7 cellular contexts compared by ENCODE assay signal in the genomic region with DNA sequence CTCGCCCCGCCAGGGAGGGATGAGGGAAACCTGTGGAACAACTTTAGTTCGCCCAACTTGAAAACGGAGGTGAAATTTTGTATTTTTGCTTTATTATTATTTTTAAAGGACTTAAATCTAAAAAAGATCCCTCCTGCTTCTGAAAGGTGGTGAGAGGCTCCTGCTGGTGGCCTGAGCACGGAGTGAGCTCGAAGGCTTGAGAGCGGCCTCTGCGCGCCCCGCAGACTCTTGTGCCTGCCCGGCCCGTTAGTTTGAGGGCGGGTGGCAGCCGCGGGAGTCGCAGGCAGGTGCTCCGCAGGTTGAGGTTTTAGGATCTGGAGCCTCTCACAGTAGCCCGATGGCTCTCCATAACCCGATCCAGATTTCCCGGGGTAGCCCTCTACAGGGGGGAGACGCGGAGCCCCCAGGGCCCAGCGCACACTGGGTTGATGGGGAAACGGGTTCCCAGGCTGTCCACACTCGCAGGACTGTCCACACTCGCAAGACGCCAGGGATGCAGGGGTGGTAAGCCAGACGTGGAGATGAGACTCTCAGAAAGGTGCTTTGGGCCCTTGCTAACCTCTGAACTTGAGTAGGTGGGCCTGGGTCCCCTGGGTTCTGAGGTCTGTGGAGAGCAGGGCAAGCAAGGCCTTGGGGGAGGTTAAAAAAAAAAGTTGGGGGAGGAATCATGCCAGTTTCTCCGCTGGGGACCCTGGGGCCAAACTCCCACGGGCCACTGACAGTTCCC. TPM values are rescaled to one million over a fixed set of nuclear protein-coding genes. Genes with fewer than 3 reads are reported as not detected.
A peak's percentile ranks its signal among the peaks of the same experiment; 100 is the strongest.
DNase-seq lines count a peak whose midpoint lies in the region; ATAC-seq and FAIRE-seq lines count a peak whose summit lies in the region.

No MANE protein-coding gene starts in this region.

- DNase-seq in M059J (ENCODE audit: low read depth) (peak; percentile 49), iPS DF 6.9 (ENCODE audit: low read depth, low spot score) (no peak), small intestine (no peak), globus pallidus (ENCODE audit: low spot score) (no peak), GM03348 (ENCODE audit: low spot score) (no peak)
- no peak for DNase-seq in activated naive CD4-positive, alpha-beta T cell treated with anti-CD3 and anti-CD28 coated beads, Interleukin-2, amount 10 ng/mL, durations not matched to agents 7 days and 5 days

- H3K27ac ChIP-seq in iPS DF 6.9 (ENCODE audit: low read length) (no peak overlapping the region), small intestine (ENCODE audit: low read depth in 1 of 2, low read length in 1 of 2) (peak overlapping the region; percentile 25 to 85)

- peaks cover 3% of the 10 kb centered on the region; the same call in 1 of the 2 replicates for H3K4me1 ChIP-seq in iPS DF 6.9 (ENCODE audit: control insufficient read depth, insufficient read depth, low read length)
- H3K4me1 ChIP-seq in small intestine (ENCODE audit: control insufficient read depth in 2 of 2, insufficient read depth in 1 of 2, low read depth in 1 of 2, low read length in 1 of 2) = no peaks in the 10 kb centered on the region

- peaks cover 45% of the 10 kb centered on the region for H3K4me1 Mint-ChIP-seq in activated naive CD4-positive, alpha-beta T cell treated with anti-CD3 and anti-CD28 coated beads, Interleukin-2, amount 10 ng/mL, durations not matched to agents 7 days and 5 days

- CTCF ChIA-PET in activated naive CD4-positive, alpha-beta T cell treated with anti-CD3 and anti-CD28 coated beads, Interleukin-2, amount 10 ng/mL, durations not matched to agents 7 days and 5 days (lab: Charles Lee) = interaction anchor here (1.6 kb wide), 1 partner anchor 499 kb away, joined by 5 read pairs; no protein-coding TSS in a partner anchor

- H3K36me3 ChIP-seq in iPS DF 6.9 (ENCODE audit: control insufficient read depth, insufficient read depth, low read length) = no peaks in the 10 kb centered on the region
- H3K36me3 ChIP-seq in small intestine (ENCODE audit: control insufficient read depth in 2 of 2, insufficient read depth in 2 of 2, low read length in 2 of 2) = no peaks in the 10 kb centered on the region

- H3K4me3 Mint-ChIP-seq in activated naive CD4-positive, alpha-beta T cell treated with anti-CD3 and anti-CD28 coated beads, Interleukin-2, amount 10 ng/mL, durations not matched to agents 7 days and 5 days = peak overlapping the region; percentile 55

- H3K4me3 ChIP-seq in iPS DF 6.9 (ENCODE audit: low read length) = peak overlapping the region; percentile 72; the same call in 1 of the 2 replicates
- H3K4me3 ChIP-seq in small intestine (ENCODE audit: low read depth in 1 of 2, low read length in 2 of 2) = peak overlapping the region; percentile 59

- H3K9me3 ChIP-seq in iPS DF 6.9 (ENCODE audit: control insufficient read depth, insufficient read depth, low read length) (no peaks in the 10 kb centered on the region), small intestine (ENCODE audit: control insufficient read depth, low read depth) (no peaks in the 10 kb centered on the region)

- no peaks in the 10 kb centered on the region for H3K9me3 Mint-ChIP-seq in activated naive CD4-positive, alpha-beta T cell treated with anti-CD3 and anti-CD28 coated beads, Interleukin-2, amount 10 ng/mL, durations not matched to agents 7 days and 5 days

- no peak for FAIRE-seq in small intestine (lab: Jason Lieb, UNC)

- peaks cover 22% of the 10 kb centered on the region for H3K27me3 ChIP-seq in iPS DF 6.9 (ENCODE audit: control insufficient read depth, insufficient read depth, low read length)
- peaks cover 2 to 9% of the 10 kb centered on the region in 2 donors for H3K27me3 ChIP-seq in small intestine (ENCODE audit: control insufficient read depth in 2 of 2, insufficient read depth in 2 of 2, low read length in 2 of 2)

- peak overlapping the region; percentile 69 for H3K27ac Mint-ChIP-seq in activated naive CD4-positive, alpha-beta T cell treated with anti-CD3 and anti-CD28 coated beads, Interleukin-2, amount 10 ng/mL, durations not matched to agents 7 days and 5 days

- ATAC-seq in HG03521 (IDR thresholded peaks at IDR 0.05; ENCODE audit: unreplicated experiment) = no peak

- peaks cover 1% of the 10 kb centered on the region for H3K36me3 Mint-ChIP-seq in activated naive CD4-positive, alpha-beta T cell treated with anti-CD3 and anti-CD28 coated beads, Interleukin-2, amount 10 ng/mL, durations not matched to agents 7 days and 5 days

- WGBS in iPS DF 6.9 (ENCODE audit: insufficient coverage, insufficient read length) = no CpG with 5 or more reads among the region's 30 CpGs
- 14 to 20% (median 16%) methylated on average over 30 of the region's 30 CpGs for WGBS in small intestine, 3 donors

- peaks cover 65% of the 10 kb centered on the region for H3K27me3 Mint-ChIP-seq in activated naive CD4-positive, alpha-beta T cell treated with anti-CD3 and anti-CD28 coated beads, Interleukin-2, amount 10 ng/mL, durations not matched to agents 7 days and 5 days

RNA-seq across cellular contexts. Expression of a gene that starts 46.3 kb away (rescaled TPM):
- total RNA-seq in M059J (2014; rRNA removed; shearing (Covaris generic)) = 4.5 and 7.3 TPM in 2 replicates
- polyA plus RNA-seq in small intestine = 1 to 10 TPM; 2.0 to 7.8 (median 6.1) TPM
